29 cellular contexts compared by ENCODE assay signal in genomic region chr10:94608530-94608929, GRCh38.
"Had no signal": no experiment of that assay in that cellular context is flagged by ENCODE, and none has a peak within 500 bp of the region (broad histone marks: within the 10 kb centered on the region; RNA-seq: fewer than 3 reads in every experiment).

No MANE protein-coding gene starts in this region.

- H3K27me3 ChIP-seq: neural progenitor cell, ovary, right lobe of liver, sigmoid colon, stomach, thyroid gland, tibial nerve, upper lobe of left lung, vagina had no signal

- FAIRE-seq: small intestine, urothelium cell line had no signal

- H2AFZ ChIP-seq: neural progenitor cell, parathyroid adenoma had no signal

- H3K4me1 Mint-ChIP-seq: natural killer cell, neural progenitor cell had no signal

- ATAC-seq: natural killer cell; psoas muscle; right cardiac atrium; right lobe of liver; stimulated activated effector memory CD8-positive, alpha-beta T cell treated with anti-CD3 and anti-CD28 coated beads, Interleukin-12 subunit alpha, Interleukin-12 subunit beta, amount 100 ng/mL, for 72 hours; stimulated activated naive B cell treated with anti-CD40 and anti-IgM and Interleukin-4, amounts not matched to agents 10 μg/mL and 1 μg/mL and 100 μg/mL, for 72 hours had no signal

- H3K9me3 ChIP-seq: ovary, psoas muscle, right lobe of liver, sigmoid colon, stomach, thoracic aorta, thyroid gland, tibial nerve, upper lobe of left lung, vagina had no signal

- H3K4me1 ChIP-seq: neural progenitor cell, parathyroid adenoma, psoas muscle, right lobe of liver, sigmoid colon, stomach, thyroid gland, tibial nerve, upper lobe of left lung, vagina had no signal

- H3K36me3 ChIP-seq: ovary, right lobe of liver, sigmoid colon, stomach, thoracic aorta, thyroid gland, tibial nerve, upper lobe of left lung, vagina had no signal

- H3K4me2 ChIP-seq: neural progenitor cell had no signal

- DNase-seq: natural killer cell; occipital lobe; ovary; posterior cingulate gyrus; psoas muscle; right lobe of liver; sigmoid colon; small intestine; stimulated activated CD4-positive, alpha-beta T cell treated with anti-CD3 and anti-CD28 coated beads, Interleukin-15, amount 100 ng/mL, for 24 hours; stimulated activated CD4-positive, alpha-beta T cell treated with anti-CD3 and anti-CD28 coated beads, Interleukin-2, amount 100 ng/mL, for 24 hours; stimulated activated CD4-positive, alpha-beta T cell treated with anti-CD3 and anti-CD28 coated beads, Interleukin-2, amount 100 ng/mL, for 48 hours; stimulated activated CD4-positive, alpha-beta T cell treated with anti-CD3 and anti-CD28 coated beads, Interleukin-4, amount 100 ng/mL, for 24 hours; stimulated activated naive B cell treated with anti-CD40 and anti-IgM and Interleukin-4, amounts not matched to agents 10 μg/mL and 1 μg/mL and 100 μg/mL, for 72 hours; stimulated activated naive CD4-positive, alpha-beta T cell treated with Interleukin-2 at 50 U/mL for 16 hours; stomach; thyroid gland; trophoblast cell; upper lobe of left lung had no signal

- H3K9me3 Mint-ChIP-seq: natural killer cell; nephron; neural progenitor cell; stimulated activated effector memory CD8-positive, alpha-beta T cell treated with anti-CD3 and anti-CD28 coated beads, Interleukin-12 subunit alpha, Interleukin-12 subunit beta, amount 100 ng/mL, for 72 hours; stimulated activated naive B cell treated with anti-CD40 and anti-IgM and Interleukin-4, amounts not matched to agents 10 μg/mL and 1 μg/mL and 100 μg/mL, for 72 hours; stimulated activated naive CD8-positive, alpha-beta T cell treated with anti-CD3 and anti-CD28 coated beads, Interleukin-15, Interleukin-2, amounts not matched to agents 100 ng/mL and 50 ng/mL, for 24 hours had no signal

- H3K79me2 ChIP-seq: parathyroid adenoma had no signal

- H3K27ac ChIP-seq: neural progenitor cell, ovary, parathyroid adenoma, psoas muscle, right lobe of liver, sigmoid colon, stomach, thoracic aorta, thyroid gland, tibial nerve, upper lobe of left lung, vagina had no signal

- H3K27me3 Mint-ChIP-seq: progenitor cell of endocrine pancreas; stimulated activated naive B cell treated with anti-CD40 and anti-IgM and Interleukin-4, amounts not matched to agents 10 μg/mL and 1 μg/mL and 100 μg/mL, for 72 hours; stimulated activated naive CD8-positive, alpha-beta T cell treated with anti-CD3 and anti-CD28 coated beads, Interleukin-15, Interleukin-2, amounts not matched to agents 100 ng/mL and 50 ng/mL, for 24 hours had no signal

- H3K4me3 ChIP-seq: neural progenitor cell, ovary, psoas muscle, right lobe of liver, sigmoid colon, stomach, thoracic aorta, thyroid gland, tibial nerve, upper lobe of left lung, vagina had no signal

- H3K27ac Mint-ChIP-seq: natural killer cell; nephron; neural progenitor cell; progenitor cell of endocrine pancreas; stimulated activated effector memory CD8-positive, alpha-beta T cell treated with anti-CD3 and anti-CD28 coated beads, Interleukin-12 subunit alpha, Interleukin-12 subunit beta, amount 100 ng/mL, for 72 hours; stimulated activated naive B cell treated with anti-CD40 and anti-IgM and Interleukin-4, amounts not matched to agents 10 μg/mL and 1 μg/mL and 100 μg/mL, for 72 hours; stimulated activated naive CD8-positive, alpha-beta T cell treated with anti-CD3 and anti-CD28 coated beads, Interleukin-15, Interleukin-2, amounts not matched to agents 100 ng/mL and 50 ng/mL, for 24 hours had no signal

- H3K4me3 Mint-ChIP-seq: natural killer cell; nephron; neural progenitor cell; stimulated activated effector memory CD8-positive, alpha-beta T cell treated with anti-CD3 and anti-CD28 coated beads, Interleukin-12 subunit alpha, Interleukin-12 subunit beta, amount 100 ng/mL, for 72 hours; stimulated activated naive B cell treated with anti-CD40 and anti-IgM and Interleukin-4, amounts not matched to agents 10 μg/mL and 1 μg/mL and 100 μg/mL, for 72 hours; stimulated activated naive CD8-positive, alpha-beta T cell treated with anti-CD3 and anti-CD28 coated beads, Interleukin-15, Interleukin-2, amounts not matched to agents 100 ng/mL and 50 ng/mL, for 24 hours had no signal

- H3K9ac ChIP-seq: neural progenitor cell, parathyroid adenoma had no signal

- H3K36me3 Mint-ChIP-seq: natural killer cell had no signal
